ENCODE assay signal across 8 cellular contexts in the genomic region with DNA sequence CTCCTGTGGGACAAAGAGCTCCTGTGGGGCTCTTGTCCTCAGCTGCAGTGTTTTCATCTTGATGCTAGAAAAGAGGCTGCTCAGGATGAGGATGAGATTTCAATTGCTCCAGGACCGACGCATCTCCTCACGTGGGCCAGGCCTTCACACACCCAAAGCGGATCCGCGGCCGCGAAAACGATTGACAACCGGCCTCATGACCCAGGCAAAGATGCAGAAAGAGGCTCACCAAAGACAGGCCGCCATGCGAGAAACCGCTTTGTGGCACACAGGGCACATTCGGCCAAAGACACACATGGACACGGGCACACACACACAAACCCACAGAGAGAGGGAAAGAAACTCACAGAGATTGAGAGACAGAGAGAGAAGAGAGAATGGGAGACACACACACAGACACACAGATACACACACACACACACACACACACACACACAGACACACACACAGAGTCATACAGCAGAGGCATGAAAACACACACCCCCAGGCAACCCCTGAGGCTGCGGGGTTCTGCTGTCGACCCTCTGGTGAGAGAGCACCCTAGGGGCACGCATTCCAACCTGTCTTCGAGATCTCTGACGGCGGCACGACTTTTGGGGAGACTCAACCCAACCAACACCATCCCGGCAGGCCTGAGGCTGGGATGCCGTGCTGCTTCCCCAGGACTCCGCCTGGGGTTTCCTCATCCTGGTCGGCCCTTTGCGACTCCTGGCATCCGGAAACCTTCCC.
DNase-seq lines count a peak whose midpoint lies in the region; ATAC-seq and TF ChIP-seq lines count a peak whose summit lies in the region.

No MANE protein-coding gene starts in this region.

- CTCF ChIA-PET in Caco-2 (lab: Charles Lee) = no interaction called here

- peaks cover 19% of the 10 kb centered on the region for H3K4me1 Mint-ChIP-seq in Caco-2 (ENCODE audit: low read depth, unreplicated experiment)
- peaks cover 6% of the 10 kb centered on the region for H3K4me1 Mint-ChIP-seq in progenitor cell of endocrine pancreas (ENCODE audit: low read depth)

- H3K4me3 Mint-ChIP-seq in Caco-2 (ENCODE audit: unreplicated experiment) (peak overlapping the region; percentile 63), progenitor cell of endocrine pancreas (ENCODE audit: low read depth) (peak overlapping the region; percentile 55)

- WGBS in esophagus squamous epithelium, 2 donors = 30 to 59% methylated on average over 10 to 18 of the region's 28 CpGs

- H3K4me3 ChIP-seq in Caco-2 (ENCODE audit: low read depth, low read length) (peak overlapping the region; percentile 48), RWPE2 (ENCODE audit: severe bottlenecking) (peak overlapping the region; percentile 4), esophagus squamous epithelium (peak overlapping the region; percentile 1 to 63 (median 32))

- H3K27me3 ChIP-seq in Caco-2 (replicated peaks; ENCODE audit: control insufficient read depth, insufficient read depth, low read length) = no peaks in the 10 kb centered on the region
- peaks cover 11% of the 10 kb centered on the region for H3K27me3 ChIP-seq in RWPE2 (ENCODE audit: insufficient read depth, poor library complexity, severe bottlenecking)
- H3K27me3 ChIP-seq in esophagus squamous epithelium = peaks cover 0 to 89% (median 0%) of the 10 kb centered on the region in 4 donors

- H3K4me1 ChIP-seq in Caco-2 (peaks cover 10% of the 10 kb centered on the region; the same call in 1 of the 2 replicates), RWPE2 (ENCODE audit: insufficient read depth, poor library complexity, severe bottlenecking) (peaks cover 5% of the 10 kb centered on the region), esophagus squamous epithelium (peaks cover 27 to 65% (median 46%) of the 10 kb centered on the region in 3 donors)

- TF ChIP-seq POLR2A in esophagus squamous epithelium (IDR thresholded peaks at IDR 0.05) = no peak

- H3K9me3 ChIP-seq in Caco-2 = no peaks in the 10 kb centered on the region
- no peaks in the 10 kb centered on the region for H3K9me3 ChIP-seq in RWPE2 (ENCODE audit: severe bottlenecking)
- no peaks in the 10 kb centered on the region for H3K9me3 ChIP-seq in esophagus squamous epithelium

- POLR2A ChIA-PET in Caco-2 (lab: Charles Lee) = no interaction called here

- intact Hi-C loops in Caco-2 (cut with micrococcal nuclease; ENCODE audit: unreplicated experiment) (no loop called here), esophagus squamous epithelium (cut with DNase I) (no loop called here)

- DNase-seq in Caco-2 (no peak), RWPE2 (ENCODE audit: low spot score) (no peak), esophagus squamous epithelium (lab: John Stamatoyannopoulos, UW) (no peak), progenitor cell of endocrine pancreas (ENCODE audit: low spot score, unreplicated experiment) (no peak), DMS114 treated with DMSO at 0.1 percent for 48 hours (lab: John Stamatoyannopoulos, UW; ENCODE audit: unreplicated experiment) (no peak), HT-29 (ENCODE audit: low spot score) (no peak)

- H3K27me3 Mint-ChIP-seq in Caco-2 (ENCODE audit: insufficient read depth, unreplicated experiment) = no peaks in the 10 kb centered on the region
- H3K27me3 Mint-ChIP-seq in progenitor cell of endocrine pancreas = peaks cover 88% of the 10 kb centered on the region

- no TSS peak for BruUV-seq in Caco-2 (replicated peaks; lab: Mats Ljungman, UMichigan)

- ATAC-seq in RWPE2 (ENCODE audit: low read depth) (no peak), GM21381 (IDR thresholded peaks at IDR 0.05; ENCODE audit: unreplicated experiment) (no peak), GM21529 (IDR thresholded peaks at IDR 0.05; ENCODE audit: unreplicated experiment) (no peak)

- no peak for TF ChIP-seq CTCF in Caco-2 (IDR thresholded peaks at IDR 0.05; ENCODE audit: insufficient read depth in 1 of 2, low read depth in 1 of 2, low read length in 1 of 2, severe bottlenecking in 1 of 2, unreplicated experiment in 1 of 2)
- TF ChIP-seq CTCF in RWPE2 (IDR thresholded peaks at IDR 0.05; ENCODE audit: poor library complexity, severe bottlenecking) = no peak
- TF ChIP-seq CTCF in esophagus squamous epithelium (IDR thresholded peaks at IDR 0.05) = no peak
- TF ChIP-seq CTCF in progenitor cell of endocrine pancreas (IDR thresholded peaks at IDR 0.05; ENCODE audit: unreplicated experiment) = no peak

- H3K36me3 ChIP-seq in Caco-2 (ENCODE audit: control insufficient read depth, insufficient read depth, low read length) = no peaks in the 10 kb centered on the region
- H3K36me3 ChIP-seq in RWPE2 (ENCODE audit: low read depth) = no peaks in the 10 kb centered on the region
- H3K36me3 ChIP-seq in esophagus squamous epithelium = no peaks in the 10 kb centered on the region

- H3K9me3 Mint-ChIP-seq in Caco-2 (ENCODE audit: unreplicated experiment) (no peaks in the 10 kb centered on the region), progenitor cell of endocrine pancreas (ENCODE audit: low read depth) (no peaks in the 10 kb centered on the region)

- H3K27ac ChIP-seq in RWPE2 (ENCODE audit: poor library complexity, severe bottlenecking) (no peak overlapping the region), esophagus squamous epithelium (no peak overlapping the region)

- H3K36me3 Mint-ChIP-seq in Caco-2 (ENCODE audit: insufficient read depth, unreplicated experiment) (peaks cover 34% of the 10 kb centered on the region), progenitor cell of endocrine pancreas (ENCODE audit: insufficient read depth) (no peaks in the 10 kb centered on the region)

- H3K27ac Mint-ChIP-seq in Caco-2 (ENCODE audit: unreplicated experiment) = no peak overlapping the region
- H3K27ac Mint-ChIP-seq in progenitor cell of endocrine pancreas = no peak overlapping the region
